8 cellular contexts compared by ENCODE assay signal in genomic region chr2:87485884-87486283, GRCh38.
DNase-seq lines count a peak whose midpoint lies in the region; ATAC-seq and TF ChIP-seq lines count a peak whose summit lies in the region.
"Not testable (repeated sequence)": the region's sequence is repeated elsewhere in the genome, so short reads cannot be mapped to it uniquely, and the experiment has no call there.

No MANE protein-coding gene starts in this region.

- peaks cover 21% of the 10 kb centered on the region for H3K36me3 Mint-ChIP-seq in activated CD4-positive, alpha-beta T cell treated with anti-CD3 and anti-CD28 coated beads, Interleukin-2, amount 10 ng/mL, durations not matched to agents 24 days and 14 days (ENCODE audit: low read depth)
- not testable (repeated sequence) for H3K36me3 Mint-ChIP-seq in effector memory CD8-positive, alpha-beta T cell (ENCODE audit: insufficient read depth)

- H3K27me3 Mint-ChIP-seq in activated CD4-positive, alpha-beta T cell treated with anti-CD3 and anti-CD28 coated beads, Interleukin-2, amount 10 ng/mL, durations not matched to agents 24 days and 14 days; effector memory CD8-positive, alpha-beta T cell: not testable (repeated sequence)

- peak overlapping the region; percentile 90 for H3K27ac Mint-ChIP-seq in activated CD4-positive, alpha-beta T cell treated with anti-CD3 and anti-CD28 coated beads, Interleukin-2, amount 10 ng/mL, durations not matched to agents 24 days and 14 days
- H3K27ac Mint-ChIP-seq in effector memory CD8-positive, alpha-beta T cell = peak overlapping the region; percentile 78 to 86

- not testable (repeated sequence) for H3K4me3 ChIP-seq in upper lobe of left lung

- H3K4me1 ChIP-seq in upper lobe of left lung = not testable (repeated sequence)

- not testable (repeated sequence) for TF ChIP-seq EP300 in upper lobe of left lung (IDR thresholded peaks at IDR 0.05)

- TF ChIP-seq POLR2A in upper lobe of left lung (IDR thresholded peaks at IDR 0.05) = not testable (repeated sequence)

- ATAC-seq in GM18520 (IDR thresholded peaks at IDR 0.05; ENCODE audit: unreplicated experiment) (peak; percentile 81), GM21515 (IDR thresholded peaks at IDR 0.05; ENCODE audit: unreplicated experiment) (peak; percentile 89), HG02973 (IDR thresholded peaks at IDR 0.05; ENCODE audit: unreplicated experiment) (peak; percentile 86), HG03571 (IDR thresholded peaks at IDR 0.05; ENCODE audit: unreplicated experiment) (peak; percentile 80), upper lobe of left lung (ENCODE audit: low FRiP score in 2 of 2) (peak; percentile 83)
- peak; percentile 91 for ATAC-seq in effector memory CD8-positive, alpha-beta T cell (replicated peaks)

- peaks cover 16% of the 10 kb centered on the region for H3K4me1 Mint-ChIP-seq in activated CD4-positive, alpha-beta T cell treated with anti-CD3 and anti-CD28 coated beads, Interleukin-2, amount 10 ng/mL, durations not matched to agents 24 days and 14 days
- H3K4me1 Mint-ChIP-seq in effector memory CD8-positive, alpha-beta T cell (ENCODE audit: low read depth in 2 of 2) = peaks cover 7 to 12% of the 10 kb centered on the region in 2 donors

- intact Hi-C loops in activated CD4-positive, alpha-beta T cell treated with anti-CD3 and anti-CD28 coated beads, Interleukin-2, amount 10 ng/mL, durations not matched to agents 24 days and 14 days (cut with micrococcal nuclease) = not testable (repeated sequence)

- H3K9me3 ChIP-seq in upper lobe of left lung = not testable (repeated sequence)

- H3K9me3 Mint-ChIP-seq in activated CD4-positive, alpha-beta T cell treated with anti-CD3 and anti-CD28 coated beads, Interleukin-2, amount 10 ng/mL, durations not matched to agents 24 days and 14 days; effector memory CD8-positive, alpha-beta T cell: not testable (repeated sequence)

- not testable (repeated sequence) for H3K36me3 ChIP-seq in upper lobe of left lung

- DNase-seq in activated CD4-positive, alpha-beta T cell treated with anti-CD3 and anti-CD28 coated beads, Interleukin-2, amount 10 ng/mL, durations not matched to agents 24 days and 14 days = peak; percentile 86
- peak in 2 of 3 experiments; percentile 28 to 34 for DNase-seq in effector memory CD8-positive, alpha-beta T cell
- DNase-seq in mucosa of gallbladder (ENCODE audit: low spot score) = peak; percentile 20
- DNase-seq in upper lobe of left lung = not testable (repeated sequence)

- H3K4me3 Mint-ChIP-seq in activated CD4-positive, alpha-beta T cell treated with anti-CD3 and anti-CD28 coated beads, Interleukin-2, amount 10 ng/mL, durations not matched to agents 24 days and 14 days = not testable (repeated sequence)
- H3K4me3 Mint-ChIP-seq in effector memory CD8-positive, alpha-beta T cell = peak overlapping the region in 1 of 2 donors; percentile 59

- not testable (repeated sequence) for H3K27me3 ChIP-seq in upper lobe of left lung

- H3K27ac ChIP-seq in upper lobe of left lung = peak overlapping the region in 2 of 4 donors; percentile 63 to 67

- WGBS in upper lobe of left lung, 2 donors = no CpG with 5 or more reads among the region's 10 CpGs

- TF ChIP-seq CTCF in upper lobe of left lung (IDR thresholded peaks at IDR 0.05) = not testable (repeated sequence)
